ENCODE assay signal across 18 cellular contexts in the genomic region with DNA sequence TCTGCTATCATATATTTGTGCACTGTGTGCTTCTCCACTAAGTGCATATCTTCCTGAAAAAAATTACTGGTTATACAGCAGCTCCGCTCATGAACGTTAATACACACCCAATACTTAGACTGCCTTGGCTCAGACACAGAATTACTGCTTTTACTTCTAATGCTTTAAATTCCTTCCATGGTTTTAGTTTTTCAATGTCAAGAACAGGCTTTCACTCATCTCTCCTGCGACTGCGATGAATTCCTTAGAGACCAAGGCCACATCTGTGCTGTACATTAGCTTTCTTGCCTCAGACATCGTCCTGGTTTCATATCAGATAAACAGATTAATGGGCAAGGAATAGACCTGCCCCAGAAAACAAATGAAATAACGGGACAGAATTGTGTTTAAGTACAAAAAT.
DNase-seq lines count a peak whose midpoint lies in the region; ATAC-seq and TF ChIP-seq lines count a peak whose summit lies in the region.
"Had no signal": no experiment of that assay in that cellular context is flagged by ENCODE, and none has a peak within 500 bp of the region (broad histone marks: within the 10 kb centered on the region; RNA-seq: fewer than 3 reads in every experiment).

No MANE protein-coding gene starts in this region.

- intact Hi-C loops in ovary (cut with DNase I) (no loop called here), body of pancreas (cut with DNase I) (no loop called here)

- H3K27ac Mint-ChIP-seq in chondrocyte (ENCODE audit: unreplicated experiment) (peak overlapping the region; percentile 19), nephron progenitor cell (peak overlapping the region; percentile 1)
- H3K27ac Mint-ChIP-seq: CD14-positive monocyte; CD4-positive, alpha-beta memory T cell; H9 had no signal

- WGBS in ovary, 3 donors: 11 to 27% (median 17%) methylated on average over 6 of the region's 6 CpGs
- 33 to 56% methylated on average over 6 of the region's 6 CpGs for WGBS in body of pancreas, 2 donors

- no peak for TF ChIP-seq EP300 in ovary (IDR thresholded peaks at IDR 0.05)

- H3K27me3 ChIP-seq in ovary (no peaks in the 10 kb centered on the region), SJCRH30 (no peaks in the 10 kb centered on the region), body of pancreas (no peaks in the 10 kb centered on the region)
- H3K27me3 ChIP-seq: BLaER1 had no signal

- no peaks in the 10 kb centered on the region for H3K27me3 Mint-ChIP-seq in chondrocyte (ENCODE audit: low read depth)
- no peaks in the 10 kb centered on the region for H3K27me3 Mint-ChIP-seq in nephron progenitor cell (ENCODE audit: low read depth, poor library complexity)

- H3K4me3 Mint-ChIP-seq in chondrocyte (ENCODE audit: unreplicated experiment): no peak overlapping the region
- H3K4me3 Mint-ChIP-seq in nephron progenitor cell: no peak overlapping the region
- H3K4me3 Mint-ChIP-seq: CD14-positive monocyte; CD4-positive, alpha-beta memory T cell; H9 had no signal

- DNase-seq in NCI-H2171 treated with DMSO at 0.1 percent for 48 hours (lab: John Stamatoyannopoulos, UW) (peak; percentile 37), NCI-H2171 (lab: John Stamatoyannopoulos, UW) (no peak), chondrocyte (ENCODE audit: low spot score) (no peak), iris pigment epithelial cell (ENCODE audit: low read depth) (peak; percentile 52), nephron progenitor cell (no peak), ovary (no peak), SJCRH30 (no peak), body of pancreas (no peak)
- DNase-seq: CD4-positive, alpha-beta memory T cell; DMS153; DMS79; GF-D8; H9 had no signal

- H3K27ac ChIP-seq in ovary: no peak overlapping the region
- H3K27ac ChIP-seq in SJCRH30: no peak overlapping the region
- no peak overlapping the region for H3K27ac ChIP-seq in body of pancreas
- H3K27ac ChIP-seq: 22Rv1, A549, BLaER1 had no signal

- H3K36me3 Mint-ChIP-seq in chondrocyte (ENCODE audit: low read depth) (no peaks in the 10 kb centered on the region), nephron progenitor cell (ENCODE audit: low read depth) (no peaks in the 10 kb centered on the region)
- H3K36me3 Mint-ChIP-seq: CD14-positive monocyte; CD4-positive, alpha-beta memory T cell had no signal

- no peak for ATAC-seq in body of pancreas
- ATAC-seq: A549, HepG2 had no signal

- TF ChIP-seq CTCF in chondrocyte (IDR thresholded peaks at IDR 0.05) (no peak), nephron progenitor cell (IDR thresholded peaks at IDR 0.05) (no peak), ovary (IDR thresholded peaks at IDR 0.05) (no peak), body of pancreas (IDR thresholded peaks at IDR 0.05) (no peak)

- H3K4me1 ChIP-seq in ovary (ENCODE audit: insufficient read depth) (peaks cover 2% of the 10 kb centered on the region), SJCRH30 (no peaks in the 10 kb centered on the region), body of pancreas (peaks cover 16% of the 10 kb centered on the region)

- TF ChIP-seq POLR2A in ovary (IDR thresholded peaks at IDR 0.05) (no peak), body of pancreas (IDR thresholded peaks at IDR 0.05) (no peak)

- H3K4me3 ChIP-seq in ovary: no peak overlapping the region
- no peak overlapping the region for H3K4me3 ChIP-seq in SJCRH30
- H3K4me3 ChIP-seq in body of pancreas: no peak overlapping the region
- H3K4me3 ChIP-seq: A549, BLaER1 had no signal

- H3K9me3 Mint-ChIP-seq in chondrocyte (ENCODE audit: low read depth) (no peaks in the 10 kb centered on the region), nephron progenitor cell (no peaks in the 10 kb centered on the region)
- H3K9me3 Mint-ChIP-seq: CD4-positive, alpha-beta memory T cell; H9 had no signal

- H3K36me3 ChIP-seq in ovary (no peaks in the 10 kb centered on the region), SJCRH30 (no peaks in the 10 kb centered on the region), body of pancreas (replicated peaks in 1 of 2; ENCODE audit: insufficient read depth in 1 of 2, low read depth in 2 of 2) (no peaks in the 10 kb centered on the region)
- H3K36me3 ChIP-seq: BLaER1 had no signal

- H3K9me3 ChIP-seq in ovary (no peaks in the 10 kb centered on the region), SJCRH30 (replicated peaks) (no peaks in the 10 kb centered on the region), body of pancreas (no peaks in the 10 kb centered on the region)
- H3K9me3 ChIP-seq: A549, BLaER1 had no signal

- H3K4me1 Mint-ChIP-seq in chondrocyte (ENCODE audit: low read depth) (peaks cover 50% of the 10 kb centered on the region), nephron progenitor cell (peaks cover 29% of the 10 kb centered on the region)

Comparison
In these comparisons a context has a peak if more than half of its experiments do, and no peak if none do; other contexts are left out.
1. DNase-seq: peak in NCI-H2171 treated with DMSO at 0.1 percent for 48 hours (single experiment) and iris pigment epithelial cell (single experiment); none in NCI-H2171 (single experiment), chondrocyte (single experiment), nephron progenitor cell (single experiment), ovary (0 of 5), SJCRH30 (0 of 2) and body of pancreas (0 of 4).